ENCODE assay signal across 8 cellular contexts in genomic region chr19:7366701-7367420, GRCh38. TPM values are rescaled to one million over a fixed set of nuclear protein-coding genes. Genes with fewer than 3 reads are reported as not detected.
A peak's percentile ranks its signal among the peaks of the same experiment; 100 is the strongest.
DNase-seq lines count a peak whose midpoint lies in the region; ATAC-seq, FAIRE-seq and TF ChIP-seq lines count a peak whose summit lies in the region.

No MANE protein-coding gene starts in this region.

- FAIRE-seq in small intestine (lab: Jason Lieb, UNC), result no peak

- no peaks in the 10 kb centered on the region for H3K4me1 ChIP-seq in small intestine (ENCODE audit: control insufficient read depth in 2 of 2, insufficient read depth in 1 of 2, low read depth in 1 of 2, low read length in 1 of 2)

- TF ChIP-seq CTCF in GM13977 (IDR thresholded peaks at IDR 0.05; ENCODE audit: extremely low read depth, insufficient read depth, missing control alignments) (peak; percentile 70), epithelial cell of esophagus (IDR thresholded peaks at IDR 0.05; ENCODE audit: insufficient read depth, low read depth, low read length, missing control alignments) (peak; percentile 42)

- DNase-seq in AML-193 (lab: John Stamatoyannopoulos, UW), result peak; percentile 12 to 22
- peak; percentile 74 for DNase-seq in GM13977 (ENCODE audit: low spot score)
- DNase-seq in SHP77 (lab: John Stamatoyannopoulos, UW), result peak; percentile 32 to 43
- peak; percentile 54 for DNase-seq in epithelial cell of esophagus (ENCODE audit: low read depth)
- peak; percentile 66 for DNase-seq in small intestine
- no peak for DNase-seq in NCI-H2107 treated with DMSO at 0.1 percent for 48 hours (lab: John Stamatoyannopoulos, UW; ENCODE audit: unreplicated experiment)

- WGBS in small intestine, 3 donors, result 74 to 76% (median 75%) methylated on average over 10 of the region's 10 CpGs

- H3K4me3 ChIP-seq in epithelial cell of esophagus (ENCODE audit: low read length) (no peak overlapping the region), small intestine (ENCODE audit: low read depth in 1 of 2, low read length in 2 of 2) (no peak overlapping the region)

- no peaks in the 10 kb centered on the region for H3K9me3 ChIP-seq in small intestine (ENCODE audit: control insufficient read depth, low read depth)

- no peak for ATAC-seq in HG02884 (IDR thresholded peaks at IDR 0.05; ENCODE audit: unreplicated experiment)
- no peak for ATAC-seq in GM19023 (IDR thresholded peaks at IDR 0.05; ENCODE audit: unreplicated experiment)

- no peaks in the 10 kb centered on the region for H3K36me3 ChIP-seq in small intestine (ENCODE audit: control insufficient read depth in 2 of 2, insufficient read depth in 2 of 2, low read length in 2 of 2)

- in situ Hi-C loops in GM13977 (cut with MboI; ENCODE audit: low pct_unique_long_range_greater_than_20kb, low sequenced_read_pairs, unreplicated experiment), result loop anchor here (25.0 kb wide), 1 partner anchor 445 kb away; no protein-coding TSS in a partner anchor

- no peaks in the 10 kb centered on the region for H3K27me3 ChIP-seq in small intestine (ENCODE audit: control insufficient read depth in 2 of 2, insufficient read depth in 2 of 2, low read length in 2 of 2)

- no peak overlapping the region for H3K27ac ChIP-seq in small intestine (ENCODE audit: low read depth in 1 of 2, low read length in 1 of 2)

RNA-seq across cellular contexts. Expression of gene ARHGEF18, which starts 18.1 kb away (rescaled TPM):
- polyA plus RNA-seq in small intestine, result 10 to 100 TPM; 22.6 to 24.9 (median 23.0) TPM
